Comparison of ENCODE assay signal across 8 cellular contexts in the genomic region with DNA sequence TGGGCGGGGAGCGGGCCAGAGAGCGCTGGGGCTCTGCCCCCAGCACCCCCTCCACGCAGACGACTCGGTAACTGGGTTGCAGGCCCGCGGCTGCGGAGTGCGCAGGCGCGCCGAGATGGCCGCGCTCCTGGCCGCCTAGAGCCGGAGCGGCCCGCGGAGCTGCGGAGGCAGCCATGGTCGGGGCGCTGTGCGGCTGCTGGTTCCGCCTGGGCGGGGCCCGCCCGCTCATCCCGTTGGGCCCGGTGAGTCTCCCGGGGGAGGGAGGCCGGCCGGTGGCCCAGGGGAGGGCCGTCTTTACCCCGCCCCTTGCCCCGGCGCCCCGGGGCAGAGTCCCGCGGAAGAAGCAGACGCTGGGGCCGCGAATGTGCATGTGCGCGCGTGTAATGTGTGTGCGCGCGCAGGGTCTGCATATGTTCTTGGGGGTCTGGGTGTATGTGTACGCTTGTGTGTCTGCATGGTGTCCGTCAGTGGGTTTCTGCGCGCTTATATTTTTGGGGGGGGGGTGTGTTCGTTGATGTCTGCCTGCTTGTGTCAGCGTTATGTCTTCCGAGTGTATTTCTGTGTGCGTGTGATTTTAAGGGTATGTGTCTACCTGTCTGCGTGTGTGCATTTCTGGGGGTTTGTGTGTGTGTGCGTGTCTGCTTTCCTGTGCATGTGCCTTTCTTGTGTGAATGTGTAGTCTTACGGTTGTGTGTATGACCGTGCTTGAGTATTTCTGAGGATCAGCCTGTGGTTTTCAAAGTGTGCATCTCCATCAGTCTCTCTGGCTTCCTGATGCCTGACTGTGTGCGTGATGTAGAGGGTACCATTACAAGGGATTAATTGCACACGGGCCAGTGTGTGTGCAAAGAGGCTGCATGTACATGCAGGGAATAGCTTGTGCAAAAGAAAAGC. TPM values are rescaled to one million over a fixed set of nuclear protein-coding genes. Genes with fewer than 3 reads are reported as not detected.
DNase-seq lines count a peak whose midpoint lies in the region; ATAC-seq and TF ChIP-seq lines count a peak whose summit lies in the region.

A gene (plus strand): TSS at position 102 of the 894 bp plus-strand sequence. CDS start 72 bp downstream, at position 174.

- H3K4me3 ChIP-seq in GM12865 (ENCODE audit: low read depth, low read length) (peak within 1 kb of the TSS; percentile 77), HFF-Myc (replicated peaks; ENCODE audit: low read depth, low read length) (peak within 1 kb of the TSS; percentile 82)

- DNase-seq in GM12865 (ENCODE audit: low read depth) (peak; percentile 84), HFF-Myc (ENCODE audit: extremely low read depth, low read depth) (no peak), NCI-H2196 treated with DMSO at 0.1 percent for 48 hours (lab: John Stamatoyannopoulos, UW; ENCODE audit: unreplicated experiment) (peak; percentile 15), left lobe of liver (ENCODE audit: low spot score) (peak; percentile 93)
- peak; percentile 94 for DNase-seq in activated CD4-positive, alpha-beta T cell treated with anti-CD3 and anti-CD28 coated beads, Interleukin-2, amount 10 ng/mL, durations not matched to agents 24 days and 14 days
- DNase-seq in stimulated activated CD4-positive, alpha-beta T cell treated with anti-CD3 and anti-CD28 coated beads, Interleukin-4, amount 100 ng/mL, for 1 hour: peak; percentile 70

- peak within 1 kb of the TSS; percentile 96 for H3K27ac Mint-ChIP-seq in activated CD4-positive, alpha-beta T cell treated with anti-CD3 and anti-CD28 coated beads, Interleukin-2, amount 10 ng/mL, durations not matched to agents 24 days and 14 days
- H3K27ac Mint-ChIP-seq in dendritic cell treated with granulocyte-macrophage colony-stimulating factor and Interleukin-4, amounts not matched to agents 40 ng/mL and 50 ng/mL, for 4 days: peak within 1 kb of the TSS; percentile 96

- H3K9me3 Mint-ChIP-seq in activated CD4-positive, alpha-beta T cell treated with anti-CD3 and anti-CD28 coated beads, Interleukin-2, amount 10 ng/mL, durations not matched to agents 24 days and 14 days: no peaks in the 10 kb centered on the region
- no peaks in the 10 kb centered on the region for H3K9me3 Mint-ChIP-seq in dendritic cell treated with granulocyte-macrophage colony-stimulating factor and Interleukin-4, amounts not matched to agents 40 ng/mL and 50 ng/mL, for 4 days

- peaks cover 2% of the 10 kb centered on the region for H3K36me3 Mint-ChIP-seq in activated CD4-positive, alpha-beta T cell treated with anti-CD3 and anti-CD28 coated beads, Interleukin-2, amount 10 ng/mL, durations not matched to agents 24 days and 14 days (ENCODE audit: low read depth)
- peaks cover 16% of the 10 kb centered on the region for H3K36me3 Mint-ChIP-seq in dendritic cell treated with granulocyte-macrophage colony-stimulating factor and Interleukin-4, amounts not matched to agents 40 ng/mL and 50 ng/mL, for 4 days (ENCODE audit: low read depth)

- H3K4me3 Mint-ChIP-seq in activated CD4-positive, alpha-beta T cell treated with anti-CD3 and anti-CD28 coated beads, Interleukin-2, amount 10 ng/mL, durations not matched to agents 24 days and 14 days: peak within 1 kb of the TSS; percentile 87
- H3K4me3 Mint-ChIP-seq in dendritic cell treated with granulocyte-macrophage colony-stimulating factor and Interleukin-4, amounts not matched to agents 40 ng/mL and 50 ng/mL, for 4 days: peak within 1 kb of the TSS; percentile 92

- intact Hi-C loops in activated CD4-positive, alpha-beta T cell treated with anti-CD3 and anti-CD28 coated beads, Interleukin-2, amount 10 ng/mL, durations not matched to agents 24 days and 14 days (cut with micrococcal nuclease): loop anchor here (1.0 to 2.0 kb wide), 5 partner anchors 8 to 82 kb away; a partner anchor contains a TSS
- intact Hi-C loops in dendritic cell treated with granulocyte-macrophage colony-stimulating factor and Interleukin-4, amounts not matched to agents 40 ng/mL and 50 ng/mL, for 4 days (cut with micrococcal nuclease): loop anchor here (1.0 kb wide), 1 partner anchor 33 kb away; a partner anchor contains a TSS

- no peaks in the 10 kb centered on the region for H3K27me3 Mint-ChIP-seq in activated CD4-positive, alpha-beta T cell treated with anti-CD3 and anti-CD28 coated beads, Interleukin-2, amount 10 ng/mL, durations not matched to agents 24 days and 14 days
- H3K27me3 Mint-ChIP-seq in dendritic cell treated with granulocyte-macrophage colony-stimulating factor and Interleukin-4, amounts not matched to agents 40 ng/mL and 50 ng/mL, for 4 days: no peaks in the 10 kb centered on the region

- TF ChIP-seq CTCF in GM12865 (IDR thresholded peaks at IDR 0.05; ENCODE audit: insufficient read depth, low read depth, low read length, missing control alignments): no peak
- TF ChIP-seq CTCF in HFF-Myc (IDR thresholded peaks at IDR 0.05; ENCODE audit: low read depth, low read length, missing control alignments): no peak

- H3K4me1 Mint-ChIP-seq in activated CD4-positive, alpha-beta T cell treated with anti-CD3 and anti-CD28 coated beads, Interleukin-2, amount 10 ng/mL, durations not matched to agents 24 days and 14 days: peaks cover 17% of the 10 kb centered on the region
- peaks cover 44% of the 10 kb centered on the region for H3K4me1 Mint-ChIP-seq in dendritic cell treated with granulocyte-macrophage colony-stimulating factor and Interleukin-4, amounts not matched to agents 40 ng/mL and 50 ng/mL, for 4 days (ENCODE audit: low read depth)

- peak; percentile 77 for ATAC-seq in left lobe of liver
- no peak for ATAC-seq in HG03378 (IDR thresholded peaks at IDR 0.05; ENCODE audit: unreplicated experiment)

RNA-seq across cellular contexts. Expression of the gene that starts here (rescaled TPM):
- total RNA-seq in activated CD4-positive, alpha-beta T cell treated with anti-CD3 and anti-CD28 coated beads, Interleukin-2, amount 10 ng/mL, durations not matched to agents 24 days and 14 days: 12.3 and 13.8 TPM in 2 replicates
- 13.8 TPM for total RNA-seq in left lobe of liver
